Comparison of ENCODE assay signal across 17 cellular contexts in the genomic region with DNA sequence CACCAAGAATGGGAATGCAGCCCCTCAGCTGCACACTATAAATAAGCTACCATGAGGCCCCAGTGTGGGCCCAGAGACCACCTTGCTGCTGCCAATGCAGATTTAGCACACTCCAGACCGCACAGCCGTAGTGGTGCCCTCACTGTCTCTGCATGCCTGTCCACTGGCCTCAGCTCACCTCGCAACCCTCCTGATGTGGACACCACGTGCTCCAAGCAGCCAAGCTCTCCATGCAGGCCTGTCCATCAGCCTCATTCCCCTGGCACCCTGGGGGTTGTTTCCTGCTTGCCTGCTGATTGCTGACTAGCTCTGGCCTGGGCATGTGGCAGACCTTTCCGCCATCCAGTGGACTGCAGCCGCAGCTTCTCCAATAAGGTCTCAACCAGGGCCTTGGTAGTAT. TPM values are rescaled to one million over a fixed set of nuclear protein-coding genes. Genes with fewer than 3 reads are reported as not detected.
DNase-seq lines count a peak whose midpoint lies in the region; ATAC-seq, FAIRE-seq and TF ChIP-seq lines count a peak whose summit lies in the region.
"Had no signal": no experiment of that assay in that cellular context is flagged by ENCODE, and none has a peak within 500 bp of the region (broad histone marks: within the 10 kb centered on the region; RNA-seq: fewer than 3 reads in every experiment).

No MANE protein-coding gene starts in this region.

- no peak for TF ChIP-seq CTCF in HepG2 (CRISPR knock-in tag; IDR thresholded peaks at IDR 0.05)
- TF ChIP-seq CTCF in right lobe of liver (IDR thresholded peaks at IDR 0.05) = no peak
- TF ChIP-seq CTCF in RWPE2 (IDR thresholded peaks at IDR 0.05; ENCODE audit: poor library complexity, severe bottlenecking) = peak; percentile 7
- no peak for TF ChIP-seq CTCF in spleen (IDR thresholded peaks at IDR 0.05 in 8 of 11, conservative IDR thresholded peaks at IDR 0.05 in 3 of 11)

- H2AFZ ChIP-seq in HepG2 (ENCODE audit: low read length) = no peak overlapping the region

- intact Hi-C loops in HepG2 (cut with micrococcal nuclease; ENCODE audit: unreplicated experiment) = no loop called here
- intact Hi-C loops in right lobe of liver (cut with DNase I) = no loop called here
- intact Hi-C loops in spleen (cut with DNase I; ENCODE audit: low total_unique reads) = no loop called here

- no peak for TF ChIP-seq RAD21 in HepG2 (CRISPR knock-in tag; IDR thresholded peaks at IDR 0.05)

- TF ChIP-seq POLR2A in HepG2 (IDR thresholded peaks at IDR 0.05; ENCODE audit: insufficient read depth in 1 of 2, low read depth in 2 of 2, low read length in 2 of 2) (no peak), right lobe of liver (IDR thresholded peaks at IDR 0.05) (no peak), spleen (IDR thresholded peaks at IDR 0.05) (no peak)

- peak; percentile 48; the same call in 2 of the 3 replicates for ATAC-seq in HepG2
- no peak for ATAC-seq in right lobe of liver
- peak; percentile 25; the same call in 2 of the 3 replicates for ATAC-seq in RWPE2 (ENCODE audit: low read depth)
- no peak for ATAC-seq in HG02840 (IDR thresholded peaks at IDR 0.05; ENCODE audit: low FRiP score, unreplicated experiment)

- 43% methylated on average over 6 of the region's 6 CpGs for WGBS in HepG2 (ENCODE audit: low lambda C conversion rate)
- no CpG with 5 or more reads among the region's 6 CpGs for WGBS in right lobe of liver (ENCODE audit: insufficient coverage, low coverage, low lambda C conversion rate, missing lambda C conversion rate)
- WGBS in spleen, 5 donors = 85 to 98% (median 92%) methylated on average over 6 of the region's 6 CpGs

- FAIRE-seq in HepG2 (lab: Jason Lieb, UNC) (no peak), GM19239 (lab: Jason Lieb, UNC) (no peak)
- FAIRE-seq: HTR-8/SVneo had no signal

- H3K27me3 ChIP-seq in HepG2 (ENCODE audit: control insufficient read depth in 1 of 2, insufficient read depth in 2 of 2, low read length in 2 of 2) = peaks cover 0 to 7% of the 10 kb centered on the region in 2 experiments; a peak in 1 of 5 replicates
- H3K27me3 ChIP-seq in right lobe of liver = no peaks in the 10 kb centered on the region
- no peaks in the 10 kb centered on the region for H3K27me3 ChIP-seq in RWPE2 (ENCODE audit: insufficient read depth, poor library complexity, severe bottlenecking)
- peaks cover 0 to 11% (median 0%) of the 10 kb centered on the region in 7 donors for H3K27me3 ChIP-seq in spleen (replicated peaks in 1 of 7)

- DNase-seq in HepG2 (ENCODE audit: low spot score) = no peak
- no peak for DNase-seq in right lobe of liver
- DNase-seq in RWPE2 (ENCODE audit: low spot score) = no peak
- peak; percentile 19 for DNase-seq in iPS-NIHi7 (ENCODE audit: extremely low spot score)
- DNase-seq in GM19239 (ENCODE audit: insufficient read length, low spot score) = no peak
- DNase-seq in spleen = no peak
- DNase-seq: DMS153, EL, KBM-7, NCI-H1048, NCI-H1436 treated with DMSO at 0.1 percent for 48 hours, NCI-H2081 treated with DMSO at 0.1 percent for 48 hours, NCI-H510A, NCI-H774 had no signal

- POLR2A ChIA-PET in HepG2 (lab: Yijun Ruan, JAX) = interaction anchor here (0.7 kb wide), 1 partner anchor 72 kb away, joined by 3 read pairs; a partner anchor contains a TSS

- no peak overlapping the region for H3K4me2 ChIP-seq in HepG2 (ENCODE audit: low read depth, low read length)

- H3K9me3 ChIP-seq in HepG2 (ENCODE audit: low read length) = no peaks in the 10 kb centered on the region
- no peaks in the 10 kb centered on the region for H3K9me3 ChIP-seq in right lobe of liver
- no peaks in the 10 kb centered on the region for H3K9me3 ChIP-seq in RWPE2 (ENCODE audit: severe bottlenecking)
- no peaks in the 10 kb centered on the region for H3K9me3 ChIP-seq in spleen

- H3K4me3 ChIP-seq in HepG2 (replicated peaks in 1 of 3; ENCODE audit: insufficient read depth in 1 of 3, low read depth in 2 of 3, low read length in 3 of 3) (no peak overlapping the region), right lobe of liver (no peak overlapping the region), RWPE2 (ENCODE audit: severe bottlenecking) (no peak overlapping the region), spleen (no peak overlapping the region)

- no TSS peak for BruUV-seq in HepG2 (replicated peaks; lab: Mats Ljungman, UMichigan)

- in situ Hi-C loops in HepG2 (cut with HindIII; ENCODE audit: extremely low pct_ligation_motif_present, low pct_unique_long_range_greater_than_20kb) = no loop called here

- H3K36me3 ChIP-seq in HepG2 (replicated peaks in 1 of 2; ENCODE audit: control insufficient read depth in 1 of 2, insufficient read depth in 2 of 2, low read length in 2 of 2) (no peaks in the 10 kb centered on the region), right lobe of liver (no peaks in the 10 kb centered on the region), RWPE2 (ENCODE audit: low read depth) (no peaks in the 10 kb centered on the region), spleen (no peaks in the 10 kb centered on the region)

- H3K4me1 ChIP-seq in HepG2 (ENCODE audit: insufficient read depth, low read length) (no peaks in the 10 kb centered on the region), right lobe of liver (no peaks in the 10 kb centered on the region), RWPE2 (ENCODE audit: insufficient read depth, poor library complexity, severe bottlenecking) (no peaks in the 10 kb centered on the region), spleen (no peaks in the 10 kb centered on the region)

- H4K20me1 ChIP-seq in HepG2 (ENCODE audit: insufficient read depth, low read length) = no peaks in the 10 kb centered on the region

- no peak overlapping the region for H3K9ac ChIP-seq in HepG2 (ENCODE audit: insufficient read depth, low read depth, low read length)

- TF ChIP-seq EP300 in HepG2 (IDR thresholded peaks at IDR 0.05; ENCODE audit: low read depth in 2 of 2, low read length in 2 of 2) (no peak), HepG2 (CRISPR knock-in tag; IDR thresholded peaks at IDR 0.05; ENCODE audit: borderline replicate concordance) (no peak)

- H3K79me2 ChIP-seq in HepG2 (ENCODE audit: insufficient read depth, low read length) = no peaks in the 10 kb centered on the region

- H3K27ac ChIP-seq in HepG2 (ENCODE audit: extremely low read length, insufficient read depth, low read length) (no peak overlapping the region), right lobe of liver (no peak overlapping the region), RWPE2 (ENCODE audit: poor library complexity, severe bottlenecking) (no peak overlapping the region), spleen (no peak overlapping the region)
- H3K27ac ChIP-seq: HL-60 had no signal

- CTCF ChIA-PET in HepG2 (lab: Yijun Ruan, JAX; ENCODE audit: low intra/inter-chr PET ratio, low total read pairs) = no interaction called here

TF ChIP-seq in HepG2, 621 proteins besides CTCF, POLR2A, EP300 and RAD21 (continues in another document):
- TF ChIP-seq TSC22D2 (CRISPR knock-in tag; IDR thresholded peaks at IDR 0.05; ENCODE audit: borderline replicate concordance) (no peak), ZNF317 (CRISPR knock-in tag; IDR thresholded peaks at IDR 0.05) (no peak)

RNA-seq across cellular contexts. Expression of a gene that starts 36.2 kb away (rescaled TPM):
- 9.2 and 11.5 TPM in 2 replicates for total RNA-seq in HepG2 (2016; rRNA removed; fragmentation: Illumina TruSeq; extraction: Trizol)
- 1.1 and 1.9 TPM in 2 replicates for total RNA-seq in HepG2 (2016; cell fraction: cytosol; rRNA removed; fragmentation: Illumina TruSeq; extraction: Trizol; ENCODE audit: low read depth)
- total RNA-seq in HepG2 (2016; cell fraction: insoluble cytoplasmic fraction; rRNA removed; fragmentation: Illumina TruSeq; extraction: Trizol) = 10.0 and 10.1 TPM in 2 replicates
- 4.7 and 6.0 TPM in 2 replicates for total RNA-seq in HepG2 (2016; cell fraction: membrane; rRNA removed; fragmentation: Illumina TruSeq; extraction: Trizol)
- 6.5 and 6.7 TPM in 2 replicates for total RNA-seq in HepG2 (2016; cell fraction: nucleus; rRNA removed; fragmentation: Illumina TruSeq; extraction: Trizol)
- polyA plus RNA-seq in HepG2 (2011; rRNA removed) = 5.3 and 7.1 TPM in 2 replicates
- 3.8 and 5.0 TPM in 2 replicates for polyA plus RNA-seq in HepG2 (2011; cell fraction: cytosol; rRNA removed)
- 3.6 and 4.8 TPM in 2 replicates for polyA plus RNA-seq in HepG2 (2011; cell fraction: nucleus; rRNA removed)
- 7.1 and 7.6 TPM in 2 replicates for polyA plus RNA-seq in HepG2 (2012)
- polyA plus RNA-seq in HepG2 (2016; cell fraction: cytosol; fragmentation: Illumina TruSeq; extraction: Trizol; ENCODE audit: low read depth) = 0.71 and 0.88 TPM in 2 replicates
- 9.1 and 13.0 TPM in 2 replicates for polyA plus RNA-seq in HepG2 (2016; cell fraction: insoluble cytoplasmic fraction; fragmentation: Illumina TruSeq; extraction: Trizol; ENCODE audit: low read depth)
- polyA plus RNA-seq in HepG2 (2016; cell fraction: membrane; fragmentation: Illumina TruSeq; extraction: Trizol; ENCODE audit: low read depth) = 2.4 and 2.5 TPM in 2 replicates
- 7.9 and 11.1 TPM in 2 replicates for polyA plus RNA-seq in HepG2 (2016; cell fraction: nucleus; fragmentation: Illumina TruSeq; extraction: Trizol; ENCODE audit: insufficient read depth, low read depth)
- 12.4 and 17.3 TPM in 2 replicates for polyA minus RNA-seq in HepG2 (2011; rRNA and poly(A)+ RNA removed; ENCODE audit: low replicate concordance)
- 5.9 and 8.3 TPM in 2 replicates for polyA minus RNA-seq in HepG2 (2011; cell fraction: cytosol; rRNA and poly(A)+ RNA removed)
- 4.5 and 5.7 TPM in 2 replicates for polyA minus RNA-seq in HepG2 (2011; cell fraction: nucleus; rRNA and poly(A)+ RNA removed)
- total RNA-seq in right lobe of liver = 1 to 10 TPM; 2.5 to 3.8 (median 2.9) TPM
- 1 to 10 TPM; 4.4 to 8.4 (median 6.1) TPM for total RNA-seq in spleen
- 1 to 10 TPM; 3.6 to 5.3 (median 4.3) TPM for polyA plus RNA-seq in spleen

Comparison
In these comparisons a context has a peak if more than half of its experiments do, and no peak if none do; other contexts are left out.
1. ATAC-seq: peak in HepG2 (single experiment) and RWPE2 (single experiment); none in right lobe of liver (0 of 4) and HG02840 (single experiment).